Comparison of ENCODE assay signal across 25 cellular contexts in the genomic region with DNA sequence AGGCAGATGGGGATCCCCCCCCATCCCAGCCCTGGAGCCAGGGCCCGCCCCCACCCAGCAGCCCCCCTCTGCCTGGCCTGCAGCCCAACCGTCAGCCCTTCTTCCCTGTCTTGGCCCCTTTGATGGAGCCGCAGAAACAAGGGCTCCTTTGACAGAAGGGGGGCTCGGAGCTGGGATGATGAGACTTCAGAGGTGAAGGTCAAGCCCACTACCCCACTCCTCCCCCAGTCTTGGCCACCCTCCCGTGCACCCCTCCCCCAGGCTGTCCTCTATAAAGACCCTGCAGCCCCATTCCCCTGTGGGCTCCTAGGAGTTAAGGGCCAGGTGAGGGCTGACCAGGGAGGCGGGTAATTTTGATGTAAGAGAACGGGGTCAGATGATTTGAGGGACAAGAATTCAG. TPM values are rescaled to one million over a fixed set of nuclear protein-coding genes. Genes with fewer than 3 reads are reported as not detected.
"Had no signal": no experiment of that assay in that cellular context is flagged by ENCODE, and none has a peak within 500 bp of the region (broad histone marks: within the 10 kb centered on the region; RNA-seq: fewer than 3 reads in every experiment).

PRSS56 (plus strand) TSS at position 301 of the 400 bp plus-strand sequence. CDS start 211 bp downstream, outside the sequence.

- H3K9me3 ChIP-seq: breast epithelium, SJSA1 had no signal

- H3K27ac Mint-ChIP-seq: activated CD4-positive, alpha-beta memory T cell treated with anti-CD3 and anti-CD28 coated beads, Interleukin-2, amount 10 ng/mL, durations not matched to agents 7 days and 5 days; activated CD4-positive, alpha-beta T cell treated with anti-CD3 and anti-CD28 coated beads for 36 hours; activated naive CD4-positive, alpha-beta T cell treated with anti-CD3 and anti-CD28 coated beads, Interleukin-2, amount 10 ng/mL, durations not matched to agents 7 days and 5 days; activated naive CD8-positive, alpha-beta T cell treated with anti-CD3 and anti-CD28 coated beads for 36 hours; activated T-helper 2 cell treated with anti-CD3 and anti-CD28 coated beads, Interferon-gamma antibody, Interleukin-2, Interleukin-4, amounts not matched to agents 10 μg/mL and 5 μg/mL and 100 μg/mL, durations not matched to agents 14 hours and 24 hours and 36 hours had no signal

- ATAC-seq: activated CD4-positive, alpha-beta T cell treated with anti-CD3 and anti-CD28 coated beads for 36 hours; K562; PC-3 had no signal

- H3K4me1 ChIP-seq: breast epithelium had no signal

- H3K27ac ChIP-seq: breast epithelium, SJSA1, VCaP had no signal

- H3K4me3 Mint-ChIP-seq: activated CD4-positive, alpha-beta memory T cell treated with anti-CD3 and anti-CD28 coated beads, Interleukin-2, amount 10 ng/mL, durations not matched to agents 7 days and 5 days; activated CD4-positive, alpha-beta T cell treated with anti-CD3 and anti-CD28 coated beads for 36 hours; activated naive CD4-positive, alpha-beta T cell treated with anti-CD3 and anti-CD28 coated beads, Interleukin-2, amount 10 ng/mL, durations not matched to agents 7 days and 5 days; activated naive CD8-positive, alpha-beta T cell treated with anti-CD3 and anti-CD28 coated beads for 36 hours had no signal

- H3K9me3 Mint-ChIP-seq: activated CD4-positive, alpha-beta memory T cell treated with anti-CD3 and anti-CD28 coated beads, Interleukin-2, amount 10 ng/mL, durations not matched to agents 7 days and 5 days; activated naive CD4-positive, alpha-beta T cell treated with anti-CD3 and anti-CD28 coated beads, Interleukin-2, amount 10 ng/mL, durations not matched to agents 7 days and 5 days; activated naive CD8-positive, alpha-beta T cell treated with anti-CD3 and anti-CD28 coated beads for 36 hours; activated T-helper 2 cell treated with anti-CD3 and anti-CD28 coated beads, Interferon-gamma antibody, Interleukin-2, Interleukin-4, amounts not matched to agents 10 μg/mL and 5 μg/mL and 100 μg/mL, durations not matched to agents 14 hours and 24 hours and 36 hours had no signal

- H3K36me3 ChIP-seq: breast epithelium, SJSA1 had no signal

- H3K36me3 Mint-ChIP-seq: activated naive CD4-positive, alpha-beta T cell treated with anti-CD3 and anti-CD28 coated beads, Interleukin-2, amount 10 ng/mL, durations not matched to agents 7 days and 5 days; activated naive CD8-positive, alpha-beta T cell treated with anti-CD3 and anti-CD28 coated beads for 36 hours had no signal

- H3K4me3 ChIP-seq: K562, SJSA1 had no signal

- DNase-seq: activated CD4-positive, alpha-beta memory T cell treated with anti-CD3 and anti-CD28 coated beads, Interleukin-2, amount 10 ng/mL, durations not matched to agents 7 days and 5 days; activated CD4-positive, alpha-beta T cell treated with anti-CD3 and anti-CD28 coated beads for 36 hours; activated CD4-positive, alpha-beta T cell treated with anti-CD3 and anti-CD28 coated beads, Interleukin-2, amount 50 U/mL, for 1 hour; activated gamma-delta T cell treated with Interleukin-2 at 50 U/mL for 16 hours; activated naive CD4-positive, alpha-beta T cell treated with anti-CD3 and anti-CD28 coated beads, Interleukin-2, amount 10 ng/mL, durations not matched to agents 7 days and 5 days; activated naive CD8-positive, alpha-beta T cell treated with anti-CD3 and anti-CD28 coated beads for 36 hours; activated T-cell treated with anti-CD3 and anti-CD28 coated beads for 4 hours; activated T-cell treated with anti-CD3 and anti-CD28 coated beads, Interleukin-2, amount 50 U/mL, for 48 hours; Karpas-422; MM.1S; NCI-H1105 treated with DMSO at 0.1 percent for 48 hours; NCI-H1436 treated with DMSO at 0.1 percent for 48 hours; NCI-H187; NCI-H2081; NCI-H510A treated with DMSO at 0.1 percent for 48 hours; PC-3; SHP77 had no signal

RNA-seq across cellular contexts. Expression of gene PRSS56, which starts in this region (rescaled TPM):
- total RNA-seq: activated CD4-positive, alpha-beta memory T cell treated with anti-CD3 and anti-CD28 coated beads, Interleukin-2, amount 10 ng/mL, durations not matched to agents 7 days and 5 days; activated CD4-positive, alpha-beta T cell treated with anti-CD3 and anti-CD28 coated beads for 36 hours; activated CD8-positive, alpha-beta memory T cell treated with anti-CD3 and anti-CD28 coated beads for 36 hours; activated naive CD8-positive, alpha-beta T cell treated with anti-CD3 and anti-CD28 coated beads for 36 hours; activated T-helper 2 cell treated with anti-CD3 and anti-CD28 coated beads, Interferon-gamma antibody, Interleukin-2, Interleukin-4, amounts not matched to agents 10 μg/mL and 5 μg/mL and 100 μg/mL, durations not matched to agents 14 hours and 24 hours and 36 hours; breast epithelium; K562; PC-3; SJSA1; T-helper 2 cell treated with Interferon-gamma antibody and Interleukin-4, amounts not matched to agents 100 ng/mL and 5 ng/mL, for 36 hours had no signal
- polyA plus RNA-seq: adipose tissue, K562 had no signal
